ENCODE assay signal across 16 cellular contexts in the genomic region with DNA sequence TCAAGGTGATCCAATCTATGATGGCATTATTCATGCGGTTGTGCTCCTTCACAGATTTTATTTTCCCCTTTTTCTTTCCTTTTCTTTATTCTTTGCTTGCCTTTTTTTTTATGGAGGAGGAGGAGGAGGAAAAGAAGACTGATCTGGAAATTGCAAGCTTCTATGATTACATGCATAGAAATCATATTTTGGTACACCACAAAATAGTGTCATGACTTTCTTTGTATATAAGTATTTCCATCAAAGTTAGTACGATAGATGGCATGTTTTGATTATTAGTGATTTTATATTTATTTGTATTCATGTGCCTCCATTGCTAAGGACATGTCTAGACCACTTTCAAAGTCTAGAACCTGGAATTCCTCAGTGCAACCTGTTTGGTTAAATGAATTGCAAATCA.
"Had no signal": no experiment of that assay in that cellular context is flagged by ENCODE, and none has a peak within 500 bp of the region (broad histone marks: within the 10 kb centered on the region; RNA-seq: fewer than 3 reads in every experiment).

No MANE protein-coding gene starts in this region.

- H3K27ac Mint-ChIP-seq: activated CD4-positive, alpha-beta memory T cell treated with anti-CD3 and anti-CD28 coated beads for 36 hours; activated naive CD8-positive, alpha-beta T cell treated with anti-CD3 and anti-CD28 coated beads for 36 hours; natural killer cell had no signal

- H3K4me3 Mint-ChIP-seq: activated CD4-positive, alpha-beta memory T cell treated with anti-CD3 and anti-CD28 coated beads for 36 hours; activated naive CD8-positive, alpha-beta T cell treated with anti-CD3 and anti-CD28 coated beads for 36 hours; activated T-cell treated with anti-CD3 and anti-CD28 coated beads, Interleukin-2, amount 50 U/mL, for 4 hours; natural killer cell had no signal

- H3K4me3 ChIP-seq: ascending aorta, mucosa of descending colon, psoas muscle, testis had no signal

- ATAC-seq: activated T-cell treated with anti-CD3 and anti-CD28 coated beads, Interleukin-2, amount 50 U/mL, for 4 hours; left colon; natural killer cell; stimulated activated naive CD8-positive, alpha-beta T cell treated with anti-CD3 and anti-CD28 coated beads, Interleukin-15, Interleukin-2, amounts not matched to agents 100 U/mL and 50 U/mL, for 24 hours had no signal

- H3K27me3 ChIP-seq: ascending aorta, testis had no signal

- H3K36me3 ChIP-seq: ascending aorta had no signal

- H3K9me3 ChIP-seq: ascending aorta, mucosa of descending colon, psoas muscle, testis had no signal

- H3K27me3 Mint-ChIP-seq: activated CD4-positive, alpha-beta memory T cell treated with anti-CD3 and anti-CD28 coated beads for 36 hours; activated naive CD8-positive, alpha-beta T cell treated with anti-CD3 and anti-CD28 coated beads for 36 hours had no signal

- DNase-seq: activated CD4-positive, alpha-beta memory T cell treated with anti-CD3 and anti-CD28 coated beads for 36 hours; activated gamma-delta T cell treated with Interleukin-2 at 50 U/mL for 16 hours; activated naive CD8-positive, alpha-beta T cell treated with anti-CD3 and anti-CD28 coated beads for 36 hours; activated T-cell treated with anti-CD3 and anti-CD28 coated beads, Interleukin-2, amount 50 U/mL, for 4 hours; effector CD4-positive, alpha-beta T cell; natural killer cell; stimulated activated CD4-positive, alpha-beta T cell treated with anti-CD3 and anti-CD28 coated beads, Interleukin-4, amount 100 ng/mL, for 1 hour; stimulated activated CD8-positive, alpha-beta memory T cell treated with anti-CD3 and anti-CD28 coated beads, Interleukin-4, amount 100 ng/mL, for 48 hours; stimulated activated naive CD8-positive, alpha-beta T cell treated with anti-CD3 and anti-CD28 coated beads, Interleukin-15, Interleukin-2, amounts not matched to agents 100 U/mL and 50 U/mL, for 24 hours; T-helper 1 cell had no signal

- H3K4me1 Mint-ChIP-seq: activated naive CD8-positive, alpha-beta T cell treated with anti-CD3 and anti-CD28 coated beads for 36 hours; natural killer cell had no signal

- H3K4me1 ChIP-seq: ascending aorta, psoas muscle, testis had no signal

- H3K36me3 Mint-ChIP-seq: activated CD4-positive, alpha-beta memory T cell treated with anti-CD3 and anti-CD28 coated beads for 36 hours had no signal

- H3K27ac ChIP-seq: ascending aorta, psoas muscle, testis, VCaP had no signal
